1 cellular context compared by ENCODE assay signal in the genomic region with DNA sequence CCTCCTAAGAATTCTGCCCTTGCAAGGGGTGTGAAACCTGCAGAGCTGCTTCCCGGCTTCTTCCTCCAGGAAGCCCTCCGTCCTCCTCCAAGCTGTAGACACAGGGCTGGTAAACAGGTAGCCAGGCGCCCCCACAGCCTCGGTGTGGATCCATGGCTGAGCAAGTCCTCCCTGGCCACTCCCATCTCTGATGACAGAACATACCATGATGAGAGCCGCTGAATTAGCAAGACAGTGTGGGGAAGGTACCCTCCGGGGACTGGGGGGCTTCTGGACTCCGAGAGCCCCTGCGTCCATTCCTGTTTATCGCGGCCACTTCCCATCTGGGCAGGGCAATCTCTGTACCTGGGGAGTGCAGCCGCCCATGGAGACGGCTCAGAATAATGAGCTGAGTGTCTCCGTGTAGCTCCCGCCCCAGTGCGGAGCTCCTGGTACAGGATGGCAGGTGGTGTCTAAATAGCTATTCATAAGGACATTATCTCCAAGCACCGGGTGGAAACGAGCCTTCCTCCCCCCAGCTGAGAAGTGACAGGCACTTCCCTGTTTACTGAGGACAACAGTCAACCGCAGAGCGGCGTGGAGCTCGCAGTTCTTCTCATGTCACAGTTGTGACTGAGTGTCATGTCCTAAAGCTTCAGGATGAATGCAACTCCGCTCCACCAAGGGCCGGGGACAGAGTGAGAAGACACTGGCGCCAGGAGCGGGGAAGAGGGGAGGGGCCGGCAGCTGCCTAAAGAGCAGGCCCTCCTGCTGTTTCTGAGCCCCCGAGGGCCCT.
TF ChIP-seq lines count a peak whose summit lies in the region.

No MANE protein-coding gene starts in this region.

TF ChIP-seq in K562, 482 proteins besides CTCF, POLR2A, EP300 and RAD21 (continued from another document and continues in another):
- TF ChIP-seq ERF (CRISPR knock-in tag; IDR thresholded peaks at IDR 0.05) = no peak
- TF ChIP-seq, protein P1, sequence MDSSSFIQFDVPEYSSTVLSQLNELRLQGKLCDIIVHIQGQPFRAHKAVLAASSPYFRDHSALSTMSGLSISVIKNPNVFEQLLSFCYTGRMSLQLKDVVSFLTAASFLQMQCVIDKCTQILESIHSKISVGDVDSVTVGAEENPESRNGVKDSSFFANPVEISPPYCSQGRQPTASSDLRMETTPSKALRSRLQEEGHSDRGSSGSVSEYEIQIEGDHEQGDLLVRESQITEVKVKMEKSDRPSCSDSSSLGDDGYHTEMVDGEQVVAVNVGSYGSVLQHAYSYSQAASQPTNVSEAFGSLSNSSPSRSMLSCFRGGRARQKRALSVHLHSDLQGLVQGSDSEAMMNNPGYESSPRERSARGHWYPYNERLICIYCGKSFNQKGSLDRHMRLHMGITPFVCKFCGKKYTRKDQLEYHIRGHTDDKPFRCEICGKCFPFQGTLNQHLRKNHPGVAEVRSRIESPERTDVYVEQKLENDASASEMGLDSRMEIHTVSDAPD (CRISPR knock-in tag; IDR thresholded peaks at IDR 0.05) = no peak
- TF ChIP-seq BMI1 (IDR thresholded peaks at IDR 0.05; ENCODE audit: low read length) = no peak
- TF ChIP-seq, protein P2, sequence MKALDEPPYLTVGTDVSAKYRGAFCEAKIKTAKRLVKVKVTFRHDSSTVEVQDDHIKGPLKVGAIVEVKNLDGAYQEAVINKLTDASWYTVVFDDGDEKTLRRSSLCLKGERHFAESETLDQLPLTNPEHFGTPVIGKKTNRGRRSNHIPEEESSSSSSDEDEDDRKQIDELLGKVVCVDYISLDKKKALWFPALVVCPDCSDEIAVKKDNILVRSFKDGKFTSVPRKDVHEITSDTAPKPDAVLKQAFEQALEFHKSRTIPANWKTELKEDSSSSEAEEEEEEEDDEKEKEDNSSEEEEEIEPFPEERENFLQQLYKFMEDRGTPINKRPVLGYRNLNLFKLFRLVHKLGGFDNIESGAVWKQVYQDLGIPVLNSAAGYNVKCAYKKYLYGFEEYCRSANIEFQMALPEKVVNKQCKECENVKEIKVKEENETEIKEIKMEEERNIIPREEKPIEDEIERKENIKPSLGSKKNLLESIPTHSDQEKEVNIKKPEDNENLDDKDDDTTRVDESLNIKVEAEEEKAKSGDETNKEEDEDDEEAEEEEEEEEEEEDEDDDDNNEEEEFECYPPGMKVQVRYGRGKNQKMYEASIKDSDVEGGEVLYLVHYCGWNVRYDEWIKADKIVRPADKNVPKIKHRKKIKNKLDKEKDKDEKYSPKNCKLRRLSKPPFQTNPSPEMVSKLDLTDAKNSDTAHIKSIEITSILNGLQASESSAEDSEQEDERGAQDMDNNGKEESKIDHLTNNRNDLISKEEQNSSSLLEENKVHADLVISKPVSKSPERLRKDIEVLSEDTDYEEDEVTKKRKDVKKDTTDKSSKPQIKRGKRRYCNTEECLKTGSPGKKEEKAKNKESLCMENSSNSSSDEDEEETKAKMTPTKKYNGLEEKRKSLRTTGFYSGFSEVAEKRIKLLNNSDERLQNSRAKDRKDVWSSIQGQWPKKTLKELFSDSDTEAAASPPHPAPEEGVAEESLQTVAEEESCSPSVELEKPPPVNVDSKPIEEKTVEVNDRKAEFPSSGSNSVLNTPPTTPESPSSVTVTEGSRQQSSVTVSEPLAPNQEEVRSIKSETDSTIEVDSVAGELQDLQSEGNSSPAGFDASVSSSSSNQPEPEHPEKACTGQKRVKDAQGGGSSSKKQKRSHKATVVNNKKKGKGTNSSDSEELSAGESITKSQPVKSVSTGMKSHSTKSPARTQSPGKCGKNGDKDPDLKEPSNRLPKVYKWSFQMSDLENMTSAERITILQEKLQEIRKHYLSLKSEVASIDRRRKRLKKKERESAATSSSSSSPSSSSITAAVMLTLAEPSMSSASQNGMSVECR (CRISPR knock-in tag; IDR thresholded peaks at IDR 0.05) = peak; percentile 94
- peak; percentile 60 for TF ChIP-seq CXXC5 (CRISPR knock-in tag; IDR thresholded peaks at IDR 0.05)
- TF ChIP-seq, protein P3, sequence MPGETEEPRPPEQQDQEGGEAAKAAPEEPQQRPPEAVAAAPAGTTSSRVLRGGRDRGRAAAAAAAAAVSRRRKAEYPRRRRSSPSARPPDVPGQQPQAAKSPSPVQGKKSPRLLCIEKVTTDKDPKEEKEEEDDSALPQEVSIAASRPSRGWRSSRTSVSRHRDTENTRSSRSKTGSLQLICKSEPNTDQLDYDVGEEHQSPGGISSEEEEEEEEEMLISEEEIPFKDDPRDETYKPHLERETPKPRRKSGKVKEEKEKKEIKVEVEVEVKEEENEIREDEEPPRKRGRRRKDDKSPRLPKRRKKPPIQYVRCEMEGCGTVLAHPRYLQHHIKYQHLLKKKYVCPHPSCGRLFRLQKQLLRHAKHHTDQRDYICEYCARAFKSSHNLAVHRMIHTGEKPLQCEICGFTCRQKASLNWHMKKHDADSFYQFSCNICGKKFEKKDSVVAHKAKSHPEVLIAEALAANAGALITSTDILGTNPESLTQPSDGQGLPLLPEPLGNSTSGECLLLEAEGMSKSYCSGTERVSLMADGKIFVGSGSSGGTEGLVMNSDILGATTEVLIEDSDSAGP (CRISPR knock-in tag; IDR thresholded peaks at IDR 0.05) = no peak
- TF ChIP-seq POLR3A (IDR thresholded peaks at IDR 0.05; ENCODE audit: borderline replicate concordance, extremely low read depth, insufficient read depth, insufficient read length) = no peak
- TF ChIP-seq, protein P4, sequence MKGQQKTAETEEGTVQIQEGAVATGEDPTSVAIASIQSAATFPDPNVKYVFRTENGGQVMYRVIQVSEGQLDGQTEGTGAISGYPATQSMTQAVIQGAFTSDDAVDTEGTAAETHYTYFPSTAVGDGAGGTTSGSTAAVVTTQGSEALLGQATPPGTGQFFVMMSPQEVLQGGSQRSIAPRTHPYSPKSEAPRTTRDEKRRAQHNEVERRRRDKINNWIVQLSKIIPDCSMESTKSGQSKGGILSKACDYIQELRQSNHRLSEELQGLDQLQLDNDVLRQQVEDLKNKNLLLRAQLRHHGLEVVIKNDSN (CRISPR knock-in tag; IDR thresholded peaks at IDR 0.05) = peak; percentile 18; the same call in 1 of the 2 replicates
- no peak for TF ChIP-seq SIRT6 (IDR thresholded peaks at IDR 0.05; ENCODE audit: low read depth, low read length)
- TF ChIP-seq KLF6 (CRISPR knock-in tag; IDR thresholded peaks at IDR 0.05; ENCODE audit: borderline replicate concordance) = no peak
- peak; percentile 71; the same call in 1 of the 2 replicates for TF ChIP-seq SMARCE1 (IDR thresholded peaks at IDR 0.05)
- no peak for TF ChIP-seq ZSCAN32 (CRISPR knock-in tag; IDR thresholded peaks at IDR 0.05)
- TF ChIP-seq TBL1XR1 (IDR thresholded peaks at IDR 0.05; ENCODE audit: low read length in 2 of 2) = peak in 1 of 2 experiments; percentile 31; a peak in 2 of 4 replicates
- TF ChIP-seq, protein P5, sequence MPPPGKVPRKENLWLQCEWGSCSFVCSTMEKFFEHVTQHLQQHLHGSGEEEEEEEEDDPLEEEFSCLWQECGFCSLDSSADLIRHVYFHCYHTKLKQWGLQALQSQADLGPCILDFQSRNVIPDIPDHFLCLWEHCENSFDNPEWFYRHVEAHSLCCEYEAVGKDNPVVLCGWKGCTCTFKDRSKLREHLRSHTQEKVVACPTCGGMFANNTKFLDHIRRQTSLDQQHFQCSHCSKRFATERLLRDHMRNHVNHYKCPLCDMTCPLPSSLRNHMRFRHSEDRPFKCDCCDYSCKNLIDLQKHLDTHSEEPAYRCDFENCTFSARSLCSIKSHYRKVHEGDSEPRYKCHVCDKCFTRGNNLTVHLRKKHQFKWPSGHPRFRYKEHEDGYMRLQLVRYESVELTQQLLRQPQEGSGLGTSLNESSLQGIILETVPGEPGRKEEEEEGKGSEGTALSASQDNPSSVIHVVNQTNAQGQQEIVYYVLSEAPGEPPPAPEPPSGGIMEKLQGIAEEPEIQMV (tag; conservative IDR thresholded peaks at IDR 0.05; ENCODE audit: low read depth) = no peak
- peak; percentile 70; the same call in 1 of the 2 replicates for TF ChIP-seq SMARCA4 (IDR thresholded peaks at IDR 0.05)
- TF ChIP-seq KDM1A (IDR thresholded peaks at IDR 0.05) = 0 out of 4 replicates have a peak, but pooled peaks of 1 of the 2 experiments have one; percentile 36
- no peak for TF ChIP-seq CCAR2 (IDR thresholded peaks at IDR 0.05; ENCODE audit: low read depth, low read length)
- no peak for TF ChIP-seq ZC3H11A (IDR thresholded peaks at IDR 0.05; ENCODE audit: low read depth, low read length)
- peak; percentile 34 for TF ChIP-seq TAF1 (IDR thresholded peaks at IDR 0.05; ENCODE audit: control insufficient read depth, extremely low read depth, insufficient read depth, low read length, severe bottlenecking)
- TF ChIP-seq TRIM24 (IDR thresholded peaks at IDR 0.05) = no peak
- TF ChIP-seq EHMT2 (IDR thresholded peaks at IDR 0.05) = no peak
- TF ChIP-seq, protein P6, sequence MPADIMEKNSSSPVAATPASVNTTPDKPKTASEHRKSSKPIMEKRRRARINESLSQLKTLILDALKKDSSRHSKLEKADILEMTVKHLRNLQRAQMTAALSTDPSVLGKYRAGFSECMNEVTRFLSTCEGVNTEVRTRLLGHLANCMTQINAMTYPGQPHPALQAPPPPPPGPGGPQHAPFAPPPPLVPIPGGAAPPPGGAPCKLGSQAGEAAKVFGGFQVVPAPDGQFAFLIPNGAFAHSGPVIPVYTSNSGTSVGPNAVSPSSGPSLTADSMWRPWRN (IDR thresholded peaks at IDR 0.05; ENCODE audit: low read depth) = no peak
- no peak for TF ChIP-seq WHSC1 (IDR thresholded peaks at IDR 0.05; ENCODE audit: low read length)
- TF ChIP-seq LCOR (CRISPR knock-in tag; IDR thresholded peaks at IDR 0.05) = no peak
- TF ChIP-seq ZNF445 (CRISPR knock-in tag; IDR thresholded peaks at IDR 0.05; ENCODE audit: low read depth) = no peak
- no peak for TF ChIP-seq CSDE1 (IDR thresholded peaks at IDR 0.05)
- TF ChIP-seq, protein P7, sequence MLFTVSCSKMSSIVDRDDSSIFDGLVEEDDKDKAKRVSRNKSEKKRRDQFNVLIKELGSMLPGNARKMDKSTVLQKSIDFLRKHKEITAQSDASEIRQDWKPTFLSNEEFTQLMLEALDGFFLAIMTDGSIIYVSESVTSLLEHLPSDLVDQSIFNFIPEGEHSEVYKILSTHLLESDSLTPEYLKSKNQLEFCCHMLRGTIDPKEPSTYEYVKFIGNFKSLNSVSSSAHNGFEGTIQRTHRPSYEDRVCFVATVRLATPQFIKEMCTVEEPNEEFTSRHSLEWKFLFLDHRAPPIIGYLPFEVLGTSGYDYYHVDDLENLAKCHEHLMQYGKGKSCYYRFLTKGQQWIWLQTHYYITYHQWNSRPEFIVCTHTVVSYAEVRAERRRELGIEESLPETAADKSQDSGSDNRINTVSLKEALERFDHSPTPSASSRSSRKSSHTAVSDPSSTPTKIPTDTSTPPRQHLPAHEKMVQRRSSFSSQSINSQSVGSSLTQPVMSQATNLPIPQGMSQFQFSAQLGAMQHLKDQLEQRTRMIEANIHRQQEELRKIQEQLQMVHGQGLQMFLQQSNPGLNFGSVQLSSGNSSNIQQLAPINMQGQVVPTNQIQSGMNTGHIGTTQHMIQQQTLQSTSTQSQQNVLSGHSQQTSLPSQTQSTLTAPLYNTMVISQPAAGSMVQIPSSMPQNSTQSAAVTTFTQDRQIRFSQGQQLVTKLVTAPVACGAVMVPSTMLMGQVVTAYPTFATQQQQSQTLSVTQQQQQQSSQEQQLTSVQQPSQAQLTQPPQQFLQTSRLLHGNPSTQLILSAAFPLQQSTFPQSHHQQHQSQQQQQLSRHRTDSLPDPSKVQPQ (CRISPR knock-in tag; IDR thresholded peaks at IDR 0.05; ENCODE audit: borderline replicate concordance) = no peak
- TF ChIP-seq, protein P8, sequence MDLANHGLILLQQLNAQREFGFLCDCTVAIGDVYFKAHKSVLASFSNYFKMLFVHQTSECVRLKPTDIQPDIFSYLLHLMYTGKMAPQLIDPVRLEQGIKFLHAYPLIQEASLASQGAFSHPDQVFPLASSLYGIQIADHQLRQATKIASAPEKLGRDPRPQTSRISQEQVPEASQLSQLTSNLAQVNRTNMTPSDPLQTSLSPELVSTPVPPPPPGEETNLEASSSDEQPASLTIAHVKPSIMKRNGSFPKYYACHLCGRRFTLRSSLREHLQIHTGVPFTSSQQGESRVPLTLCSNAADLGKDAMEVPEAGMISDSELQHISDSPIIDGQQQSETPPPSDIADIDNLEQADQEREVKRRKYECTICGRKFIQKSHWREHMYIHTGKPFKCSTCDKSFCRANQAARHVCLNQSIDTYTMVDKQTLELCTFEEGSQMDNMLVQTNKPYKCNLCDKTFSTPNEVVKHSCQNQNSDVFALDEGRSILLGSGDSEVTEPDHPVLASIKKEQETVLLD (IDR thresholded peaks at IDR 0.05) = no peak
- TF ChIP-seq NR2C1 (IDR thresholded peaks at IDR 0.05) = no peak
- no peak for TF ChIP-seq NR2C1 (tag; IDR thresholded peaks at IDR 0.05)
- TF ChIP-seq PCBP2 (IDR thresholded peaks at IDR 0.05; ENCODE audit: low read depth, low read length, poor library complexity, severe bottlenecking) = no peak
- peak; percentile 90 for TF ChIP-seq MEIS2 (IDR thresholded peaks at IDR 0.05; ENCODE audit: partially characterized antibody)
- TF ChIP-seq, protein P9, sequence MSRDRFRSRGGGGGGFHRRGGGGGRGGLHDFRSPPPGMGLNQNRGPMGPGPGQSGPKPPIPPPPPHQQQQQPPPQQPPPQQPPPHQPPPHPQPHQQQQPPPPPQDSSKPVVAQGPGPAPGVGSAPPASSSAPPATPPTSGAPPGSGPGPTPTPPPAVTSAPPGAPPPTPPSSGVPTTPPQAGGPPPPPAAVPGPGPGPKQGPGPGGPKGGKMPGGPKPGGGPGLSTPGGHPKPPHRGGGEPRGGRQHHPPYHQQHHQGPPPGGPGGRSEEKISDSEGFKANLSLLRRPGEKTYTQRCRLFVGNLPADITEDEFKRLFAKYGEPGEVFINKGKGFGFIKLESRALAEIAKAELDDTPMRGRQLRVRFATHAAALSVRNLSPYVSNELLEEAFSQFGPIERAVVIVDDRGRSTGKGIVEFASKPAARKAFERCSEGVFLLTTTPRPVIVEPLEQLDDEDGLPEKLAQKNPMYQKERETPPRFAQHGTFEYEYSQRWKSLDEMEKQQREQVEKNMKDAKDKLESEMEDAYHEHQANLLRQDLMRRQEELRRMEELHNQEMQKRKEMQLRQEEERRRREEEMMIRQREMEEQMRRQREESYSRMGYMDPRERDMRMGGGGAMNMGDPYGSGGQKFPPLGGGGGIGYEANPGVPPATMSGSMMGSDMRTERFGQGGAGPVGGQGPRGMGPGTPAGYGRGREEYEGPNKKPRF (IDR thresholded peaks at IDR 0.05; ENCODE audit: low read depth, low read length) = no peak
- no peak for TF ChIP-seq ZNF174 (CRISPR knock-in tag; IDR thresholded peaks at IDR 0.05)
- TF ChIP-seq, protein P10, sequence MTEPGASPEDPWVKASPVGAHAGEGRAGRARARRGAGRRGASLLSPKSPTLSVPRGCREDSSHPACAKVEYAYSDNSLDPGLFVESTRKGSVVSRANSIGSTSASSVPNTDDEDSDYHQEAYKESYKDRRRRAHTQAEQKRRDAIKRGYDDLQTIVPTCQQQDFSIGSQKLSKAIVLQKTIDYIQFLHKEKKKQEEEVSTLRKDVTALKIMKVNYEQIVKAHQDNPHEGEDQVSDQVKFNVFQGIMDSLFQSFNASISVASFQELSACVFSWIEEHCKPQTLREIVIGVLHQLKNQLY (CRISPR knock-in tag; conservative IDR thresholded peaks at IDR 0.05) = no peak
- no peak for TF ChIP-seq FOS (IDR thresholded peaks at IDR 0.05; ENCODE audit: extremely low read depth, insufficient read length)
- TF ChIP-seq DIDO1 (tag; IDR thresholded peaks at IDR 0.05; ENCODE audit: low read depth) = no peak
- TF ChIP-seq U2AF1 (optimal IDR thresholded peaks at IDR 0.05; ENCODE audit: low read depth, low read length) = no peak
- TF ChIP-seq, protein P11, sequence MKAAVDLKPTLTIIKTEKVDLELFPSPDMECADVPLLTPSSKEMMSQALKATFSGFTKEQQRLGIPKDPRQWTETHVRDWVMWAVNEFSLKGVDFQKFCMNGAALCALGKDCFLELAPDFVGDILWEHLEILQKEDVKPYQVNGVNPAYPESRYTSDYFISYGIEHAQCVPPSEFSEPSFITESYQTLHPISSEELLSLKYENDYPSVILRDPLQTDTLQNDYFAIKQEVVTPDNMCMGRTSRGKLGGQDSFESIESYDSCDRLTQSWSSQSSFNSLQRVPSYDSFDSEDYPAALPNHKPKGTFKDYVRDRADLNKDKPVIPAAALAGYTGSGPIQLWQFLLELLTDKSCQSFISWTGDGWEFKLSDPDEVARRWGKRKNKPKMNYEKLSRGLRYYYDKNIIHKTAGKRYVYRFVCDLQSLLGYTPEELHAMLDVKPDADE (conservative IDR thresholded peaks at IDR 0.05; ENCODE audit: control insufficient read depth, low read depth, low read length) = peak; percentile 75; the same call in 1 of the 2 replicates
- TF ChIP-seq KLF1 (tag; IDR thresholded peaks at IDR 0.05) = no peak
